In genomic region chr3:14319654-14320182, GRCh38 we compare ENCODE assay signal across 8 cellular contexts.
DNase-seq lines count a peak whose midpoint lies in the region; ATAC-seq, FAIRE-seq and TF ChIP-seq lines count a peak whose summit lies in the region.

No MANE protein-coding gene starts in this region.

- intact Hi-C loops in activated CD8-positive, alpha-beta T cell treated with anti-CD3 and anti-CD28 coated beads for 36 hours (cut with micrococcal nuclease), result no loop called here
- intact Hi-C loops in kidney (cut with DNase I), result no loop called here

- no peaks in the 10 kb centered on the region for H3K4me1 Mint-ChIP-seq in activated CD8-positive, alpha-beta T cell treated with anti-CD3 and anti-CD28 coated beads for 36 hours (ENCODE audit: low read depth)

- H3K9me3 Mint-ChIP-seq in activated CD8-positive, alpha-beta T cell treated with anti-CD3 and anti-CD28 coated beads for 36 hours, result peaks cover 4% of the 10 kb centered on the region

- POLR2A ChIA-PET in activated CD8-positive, alpha-beta T cell treated with anti-CD3 and anti-CD28 coated beads for 36 hours (lab: Charles Lee), result no interaction called here

- no peak overlapping the region for H3K4me3 ChIP-seq in kidney (ENCODE audit: low read length in 2 of 2)

- no peak overlapping the region for H3K27ac Mint-ChIP-seq in activated CD8-positive, alpha-beta T cell treated with anti-CD3 and anti-CD28 coated beads for 36 hours

- peaks cover 0 to 4% of the 10 kb centered on the region in 2 donors for H3K9me3 ChIP-seq in kidney (ENCODE audit: control insufficient read depth in 1 of 2, low read length in 2 of 2)

- no peaks in the 10 kb centered on the region for H3K36me3 Mint-ChIP-seq in activated CD8-positive, alpha-beta T cell treated with anti-CD3 and anti-CD28 coated beads for 36 hours (ENCODE audit: low read depth)

- DNase-seq in AG08396 (ENCODE audit: low spot score) (peak; percentile 74), NCI-H2029 (lab: John Stamatoyannopoulos, UW) (peak; percentile 84), iPS-NIHi7 (ENCODE audit: extremely low spot score) (peak; percentile 93), urothelium cell line (ENCODE audit: low spot score) (peak; percentile 81), kidney (no peak)
- DNase-seq in activated CD8-positive, alpha-beta T cell treated with anti-CD3 and anti-CD28 coated beads for 36 hours, result peak; percentile 54

- no peak overlapping the region for H3K9ac ChIP-seq in kidney (ENCODE audit: low read length in 2 of 2)

- CTCF ChIA-PET in activated CD8-positive, alpha-beta T cell treated with anti-CD3 and anti-CD28 coated beads for 36 hours (lab: Charles Lee), result interaction anchor here (0.8 to 1.2 kb wide), 2 partner anchors 31 to 112 kb away, joined by 3 read pairs; no protein-coding TSS in a partner anchor

- no peaks in the 10 kb centered on the region for H3K27me3 Mint-ChIP-seq in activated CD8-positive, alpha-beta T cell treated with anti-CD3 and anti-CD28 coated beads for 36 hours

- no peak for TF ChIP-seq CTCF in activated CD8-positive, alpha-beta T cell treated with anti-CD3 and anti-CD28 coated beads for 36 hours (IDR thresholded peaks at IDR 0.05)
- no peak for TF ChIP-seq CTCF in kidney (IDR thresholded peaks at IDR 0.05; ENCODE audit: borderline replicate concordance, extremely low read depth, insufficient read depth)

- peaks cover 7% of the 10 kb centered on the region in 2 donors for H3K4me1 ChIP-seq in kidney (ENCODE audit: control insufficient read depth in 1 of 2, insufficient read depth in 1 of 2, low read depth in 1 of 2, low read length in 2 of 2)

- FAIRE-seq in urothelium cell line (lab: Jason Lieb, UNC) (no peak), kidney (lab: Jason Lieb, UNC) (no peak)

- H3K36me3 ChIP-seq in kidney (ENCODE audit: control insufficient read depth in 1 of 2, insufficient read depth in 2 of 2, low read length in 2 of 2), result no peaks in the 10 kb centered on the region

- H3K4me3 Mint-ChIP-seq in activated CD8-positive, alpha-beta T cell treated with anti-CD3 and anti-CD28 coated beads for 36 hours, result no peak overlapping the region

- no peak overlapping the region for H3K27ac ChIP-seq in kidney (ENCODE audit: low read depth in 2 of 2, low read length in 2 of 2)

- peak; percentile 97 for ATAC-seq in GM18498 (IDR thresholded peaks at IDR 0.05; ENCODE audit: unreplicated experiment)
- peak; percentile 79 for ATAC-seq in HG02678 (IDR thresholded peaks at IDR 0.05; ENCODE audit: unreplicated experiment)
- ATAC-seq in activated CD8-positive, alpha-beta T cell treated with anti-CD3 and anti-CD28 coated beads for 36 hours, result peak; percentile 88
